20 cellular contexts compared by ENCODE assay signal in the genomic region with DNA sequence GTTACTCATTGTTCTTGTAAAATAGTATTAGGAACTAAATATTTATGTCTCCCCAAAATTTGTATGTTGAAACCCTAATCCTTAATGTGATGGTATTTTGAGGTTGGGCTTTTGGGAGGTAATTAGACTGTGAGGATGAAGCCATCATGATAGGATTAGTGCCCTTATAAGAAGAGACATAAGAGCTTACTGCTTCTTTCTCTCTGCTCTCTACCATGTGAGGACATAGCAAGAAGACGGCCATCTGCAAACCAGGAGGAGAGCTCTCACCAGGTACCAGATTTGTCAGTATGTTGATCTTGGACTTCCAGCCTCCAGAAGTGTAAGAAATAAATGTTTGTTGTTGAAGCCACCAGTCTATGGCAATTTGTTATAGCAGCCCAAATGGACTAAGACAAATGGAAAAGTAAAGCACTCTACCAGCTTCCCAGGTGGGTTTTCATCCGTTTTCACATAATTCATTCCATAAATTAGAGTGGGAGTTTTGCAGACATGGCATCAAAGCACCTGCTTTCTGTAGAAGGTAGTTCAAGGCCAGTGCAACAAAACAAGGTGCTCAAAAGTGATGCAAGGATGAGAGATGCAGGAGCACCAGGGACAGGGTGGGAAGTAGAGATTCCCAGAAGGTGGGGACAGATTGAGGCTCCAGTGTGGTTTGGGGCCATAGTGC.
"Had no signal": no experiment of that assay in that cellular context is flagged by ENCODE, and none has a peak within 500 bp of the region (broad histone marks: within the 10 kb centered on the region; RNA-seq: fewer than 3 reads in every experiment).

No MANE protein-coding gene starts in this region.

- FAIRE-seq: pancreas, small intestine, urothelium cell line had no signal

- DNase-seq: naive thymus-derived CD8-positive, alpha-beta T cell; nephron progenitor cell; nucleus accumbens; pancreas; retina; right lobe of liver; sigmoid colon; small intestine; stimulated activated CD4-positive, alpha-beta T cell treated with anti-CD3 and anti-CD28 coated beads, Interleukin-15, amount 100 ng/mL, for 24 hours; stimulated activated CD4-positive, alpha-beta T cell treated with anti-CD3 and anti-CD28 coated beads, Interleukin-2, amount 100 ng/mL, for 24 hours; stimulated activated CD4-positive, alpha-beta T cell treated with anti-CD3 and anti-CD28 coated beads, Interleukin-2, amount 100 ng/mL, for 48 hours; stimulated activated CD4-positive, alpha-beta T cell treated with anti-CD3 and anti-CD28 coated beads, Interleukin-4, amount 100 ng/mL, for 24 hours; stimulated activated naive B cell treated with anti-CD40 and anti-IgM and Interleukin-4, amounts not matched to agents 10 μg/mL and 1 μg/mL and 100 μg/mL, for 72 hours; stimulated activated naive CD4-positive, alpha-beta T cell treated with Interleukin-2 at 50 U/mL for 16 hours; stomach; thyroid gland; upper lobe of left lung had no signal

- ATAC-seq: naive thymus-derived CD8-positive, alpha-beta T cell; natural killer cell treated with Interleukin-12 subunit alpha and Interleukin-12 subunit beta and Interleukin-15 and Interleukin-18, amount 100 ng/mL, for 72 hours; pancreas; right lobe of liver; stimulated activated effector memory CD8-positive, alpha-beta T cell treated with anti-CD3 and anti-CD28 coated beads, Interleukin-12 subunit alpha, Interleukin-12 subunit beta, amount 100 ng/mL, for 72 hours; stimulated activated naive B cell treated with anti-CD40 and anti-IgM and Interleukin-4, amounts not matched to agents 10 μg/mL and 1 μg/mL and 100 μg/mL, for 72 hours had no signal
